8 cellular contexts compared by ENCODE assay signal in the genomic region with DNA sequence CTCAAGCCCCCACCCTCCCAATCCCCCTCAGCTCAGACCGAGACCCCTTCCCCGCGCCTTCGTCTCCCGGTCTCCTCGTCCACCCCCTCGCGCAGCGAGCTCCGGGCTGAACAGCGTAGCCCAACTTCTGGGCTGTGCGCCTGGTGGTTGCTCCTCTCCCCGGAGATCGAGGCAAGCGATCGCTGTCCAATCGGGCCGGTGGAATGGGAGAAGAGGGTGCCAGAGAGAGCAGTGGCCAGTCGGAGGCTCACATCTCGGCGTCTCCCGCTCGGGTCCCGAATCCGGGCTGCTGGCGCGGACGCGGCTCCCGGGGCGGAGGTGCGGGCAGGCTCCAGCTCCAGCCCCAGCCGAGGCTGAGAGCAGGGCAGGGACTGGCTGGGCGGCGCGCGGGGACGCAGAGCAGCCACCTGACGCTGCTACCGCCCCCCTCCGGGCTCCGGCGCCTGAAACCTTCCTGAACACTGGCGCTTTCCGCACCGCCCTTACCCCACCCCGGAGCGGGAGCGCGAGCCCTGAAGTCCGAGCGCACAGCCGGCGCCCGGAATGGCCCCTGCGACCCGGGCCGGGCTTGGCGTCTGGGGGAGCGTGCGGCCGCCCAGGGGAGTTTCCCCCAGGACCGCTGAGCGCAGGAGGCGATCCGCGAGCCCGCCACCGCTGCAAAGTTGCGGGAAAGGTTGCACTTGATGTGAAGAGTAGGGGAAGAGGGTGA. TPM values are rescaled to one million over a fixed set of nuclear protein-coding genes. Genes with fewer than 3 reads are reported as not detected.
DNase-seq lines count a peak whose midpoint lies in the region; ATAC-seq and TF ChIP-seq lines count a peak whose summit lies in the region.

No MANE protein-coding gene starts in this region.

- peaks cover 1% of the 10 kb centered on the region; the same call in 1 of the 2 replicates for H3K4me1 ChIP-seq in iPS DF 6.9 (ENCODE audit: control insufficient read depth, insufficient read depth, low read length)

- peak overlapping the region; percentile 85 for H3K4me3 ChIP-seq in WERI-Rb-1 (ENCODE audit: low read depth, low read length)
- peak overlapping the region; percentile 58; the same call in 1 of the 2 replicates for H3K4me3 ChIP-seq in iPS DF 6.9 (ENCODE audit: low read length)

- BruUV-seq in Calu3 (replicated peaks; lab: Mats Ljungman, UMichigan), result no TSS peak

- peak overlapping the region; percentile 66 for H3K4me3 Mint-ChIP-seq in Calu3 (ENCODE audit: low read depth, unreplicated experiment)
- H3K4me3 Mint-ChIP-seq in stimulated activated naive CD8-positive, alpha-beta T cell treated with anti-CD3 and anti-CD28 coated beads, Interleukin-15, amount 100 ng/mL, for 72 hours, result peak overlapping the region; percentile 9 to 66

- H3K27ac ChIP-seq in WERI-Rb-1 (no peak overlapping the region; the same call in 1 of the 2 replicates), iPS DF 6.9 (ENCODE audit: low read length) (no peak overlapping the region)

- peaks cover 15% of the 10 kb centered on the region for H3K27me3 ChIP-seq in WERI-Rb-1 (ENCODE audit: insufficient read depth, low read depth, severe bottlenecking)
- peaks cover 11% of the 10 kb centered on the region; the same call in 1 of the 2 replicates for H3K27me3 ChIP-seq in iPS DF 6.9 (ENCODE audit: control insufficient read depth, insufficient read depth, low read length)

- H3K27me3 Mint-ChIP-seq in Calu3 (ENCODE audit: unreplicated experiment), result peaks cover 71% of the 10 kb centered on the region
- H3K27me3 Mint-ChIP-seq in stimulated activated naive CD8-positive, alpha-beta T cell treated with anti-CD3 and anti-CD28 coated beads, Interleukin-15, amount 100 ng/mL, for 72 hours, result peaks cover 45% of the 10 kb centered on the region

- H3K4me1 Mint-ChIP-seq in Calu3 (ENCODE audit: low read depth, unreplicated experiment), result peaks cover 11% of the 10 kb centered on the region
- H3K4me1 Mint-ChIP-seq in stimulated activated naive CD8-positive, alpha-beta T cell treated with anti-CD3 and anti-CD28 coated beads, Interleukin-15, amount 100 ng/mL, for 72 hours, result peaks cover 6% of the 10 kb centered on the region

- CTCF ChIA-PET in Calu3 (lab: Charles Lee), result no interaction called here

- peak; percentile 63 for DNase-seq in Calu3
- peak; percentile 41 for DNase-seq in HuH-7.5 (ENCODE audit: low spot score)
- DNase-seq in WERI-Rb-1, result peak; percentile 86
- DNase-seq in iPS DF 6.9 (ENCODE audit: low read depth, low spot score), result no peak
- DNase-seq in stimulated activated naive CD8-positive, alpha-beta T cell treated with anti-CD3 and anti-CD28 coated beads, Interleukin-15, amount 100 ng/mL, for 72 hours, result no peak
- no peak for DNase-seq in NK-92 (lab: John Stamatoyannopoulos, UW; ENCODE audit: unreplicated experiment)

- no peaks in the 10 kb centered on the region for H3K9me3 Mint-ChIP-seq in Calu3 (ENCODE audit: low read depth, unreplicated experiment)
- H3K9me3 Mint-ChIP-seq in stimulated activated naive CD8-positive, alpha-beta T cell treated with anti-CD3 and anti-CD28 coated beads, Interleukin-15, amount 100 ng/mL, for 72 hours, result no peaks in the 10 kb centered on the region

- no peaks in the 10 kb centered on the region for H3K9me3 ChIP-seq in WERI-Rb-1 (ENCODE audit: severe bottlenecking)
- no peaks in the 10 kb centered on the region for H3K9me3 ChIP-seq in iPS DF 6.9 (ENCODE audit: control insufficient read depth, insufficient read depth, low read length)

- no CpG with 5 or more reads among the region's 70 CpGs for WGBS in iPS DF 6.9 (ENCODE audit: insufficient coverage, insufficient read length)

- peak; percentile 47 for ATAC-seq in stimulated activated naive CD8-positive, alpha-beta T cell treated with anti-CD3 and anti-CD28 coated beads, Interleukin-15, amount 100 ng/mL, for 72 hours
- no peak for ATAC-seq in HG02970 (IDR thresholded peaks at IDR 0.05; ENCODE audit: low FRiP score, unreplicated experiment)
- no peak for ATAC-seq in HG02571 (IDR thresholded peaks at IDR 0.05; ENCODE audit: unreplicated experiment)

- TF ChIP-seq CTCF in Calu3 (IDR thresholded peaks at IDR 0.05; ENCODE audit: unreplicated experiment) (no peak), WERI-Rb-1 (IDR thresholded peaks at IDR 0.05; ENCODE audit: low read depth, low read length) (peak; percentile 47; the same call in 1 of the 2 replicates)

- peak overlapping the region; percentile 58 for H3K27ac Mint-ChIP-seq in Calu3 (ENCODE audit: unreplicated experiment)
- H3K27ac Mint-ChIP-seq in stimulated activated naive CD8-positive, alpha-beta T cell treated with anti-CD3 and anti-CD28 coated beads, Interleukin-15, amount 100 ng/mL, for 72 hours, result no peak overlapping the region

- H3K36me3 ChIP-seq in WERI-Rb-1 (no peaks in the 10 kb centered on the region), iPS DF 6.9 (ENCODE audit: control insufficient read depth, insufficient read depth, low read length) (no peaks in the 10 kb centered on the region)

- intact Hi-C loops in Calu3 (cut with micrococcal nuclease; ENCODE audit: unreplicated experiment), result no loop called here

- H3K36me3 Mint-ChIP-seq in Calu3 (ENCODE audit: insufficient read depth, unreplicated experiment), result no peaks in the 10 kb centered on the region

RNA-seq across cellular contexts. Expression of gene KCNH5, which starts 0.5 kb away (rescaled TPM):
- total RNA-seq in Calu3 (2022), result not detected in 2 replicates

Comparison
In these comparisons a context has a peak if more than half of its experiments do, and no peak if none do; other contexts are left out.
1. DNase-seq: peak in Calu3 (single experiment), HuH-7.5 (single experiment) and WERI-Rb-1 (single experiment); none in iPS DF 6.9 (single experiment), stimulated activated naive CD8-positive, alpha-beta T cell treated with anti-CD3 and anti-CD28 coated beads, Interleukin-15, amount 100 ng/mL, for 72 hours (0 of 2) and NK-92 (single experiment).